Comparison of ENCODE assay signal across 1 cellular context in the genomic region with DNA sequence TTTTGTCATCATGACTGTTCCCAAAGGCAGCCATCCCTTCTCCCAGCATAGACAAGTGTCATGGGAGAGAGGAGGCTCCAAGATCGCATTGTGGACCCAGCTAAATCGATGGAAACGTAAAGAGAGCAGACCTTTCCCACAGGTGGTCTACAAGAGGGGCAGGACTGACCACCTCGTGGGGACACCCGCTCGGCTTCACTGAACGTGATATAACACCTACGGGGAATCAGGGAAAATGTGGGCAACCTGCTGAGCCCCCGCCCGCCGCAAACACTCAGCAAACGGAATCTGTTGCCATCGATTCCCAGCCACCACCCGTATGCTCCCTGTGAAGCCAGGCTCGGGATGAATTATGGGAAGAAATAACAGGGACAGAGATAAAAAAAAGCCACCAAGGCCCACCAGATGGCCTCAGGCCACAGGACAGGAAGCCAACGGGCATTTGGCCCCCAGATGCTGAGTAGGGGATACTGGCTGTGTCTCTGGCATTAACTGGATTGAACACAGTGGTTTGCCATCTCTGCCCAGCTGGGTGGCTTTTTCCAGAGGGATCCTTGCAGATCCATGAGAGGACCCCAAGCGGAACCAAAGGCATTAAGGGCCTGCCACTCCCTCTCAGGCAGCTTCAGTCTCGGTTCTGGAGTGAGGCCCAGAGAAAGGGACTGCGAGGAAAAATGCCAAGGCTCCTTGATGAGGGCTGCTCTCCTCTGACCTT.
TF ChIP-seq lines count a peak whose summit lies in the region.

No MANE protein-coding gene starts in this region.

TF ChIP-seq in K562, 482 proteins besides CTCF, POLR2A, EP300 and RAD21 (continued from another document):
- TF ChIP-seq ZBTB11 (CRISPR knock-in tag; IDR thresholded peaks at IDR 0.05) (peak in 1 of 3 experiments; percentile 92; a peak in 2 of 6 replicates), ESRRB (CRISPR knock-in tag; IDR thresholded peaks at IDR 0.05; ENCODE audit: borderline replicate concordance) (no peak), NFRKB (IDR thresholded peaks at IDR 0.05; ENCODE audit: low read depth) (no peak)
TF ChIP-seq in K562: peak in this region for 2.
